Comparison of ENCODE assay signal across 2 cellular contexts in the genomic region with DNA sequence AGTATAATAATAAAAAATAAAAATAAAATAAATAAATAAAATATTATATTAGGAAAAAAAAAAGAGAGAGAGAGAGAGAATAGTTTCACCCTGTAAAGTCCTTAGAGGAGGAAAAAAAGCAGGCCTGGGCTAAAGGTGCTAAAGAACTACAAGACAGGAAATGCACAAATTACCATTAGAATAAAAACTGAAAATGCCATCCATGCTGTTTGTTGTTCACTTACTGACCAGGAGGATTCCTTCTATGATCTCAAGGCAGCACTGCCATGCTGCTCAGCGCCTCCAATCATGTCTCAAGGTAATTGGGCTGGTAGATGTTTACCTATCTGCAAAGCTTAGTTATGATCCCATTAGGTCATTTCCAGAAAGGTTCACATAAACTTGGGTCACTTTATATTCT.
TF ChIP-seq lines count a peak whose summit lies in the region.

No MANE protein-coding gene starts in this region.

TF ChIP-seq in GM23338, 12 proteins besides CTCF, POLR2A, EP300 and RAD21 (continued from another document):
- TF ChIP-seq, protein P1, sequence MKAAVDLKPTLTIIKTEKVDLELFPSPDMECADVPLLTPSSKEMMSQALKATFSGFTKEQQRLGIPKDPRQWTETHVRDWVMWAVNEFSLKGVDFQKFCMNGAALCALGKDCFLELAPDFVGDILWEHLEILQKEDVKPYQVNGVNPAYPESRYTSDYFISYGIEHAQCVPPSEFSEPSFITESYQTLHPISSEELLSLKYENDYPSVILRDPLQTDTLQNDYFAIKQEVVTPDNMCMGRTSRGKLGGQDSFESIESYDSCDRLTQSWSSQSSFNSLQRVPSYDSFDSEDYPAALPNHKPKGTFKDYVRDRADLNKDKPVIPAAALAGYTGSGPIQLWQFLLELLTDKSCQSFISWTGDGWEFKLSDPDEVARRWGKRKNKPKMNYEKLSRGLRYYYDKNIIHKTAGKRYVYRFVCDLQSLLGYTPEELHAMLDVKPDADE (IDR thresholded peaks at IDR 0.05): no peak
- TF ChIP-seq EZH2 (IDR thresholded peaks at IDR 0.05; ENCODE audit: low read depth, unreplicated experiment) (no peak), EZH2phosphoT487 (IDR thresholded peaks at IDR 0.05; ENCODE audit: unreplicated experiment) (no peak), STAT1 (IDR thresholded peaks at IDR 0.05; ENCODE audit: unreplicated experiment) (no peak), ZNF462 (CRISPR knock-in tag; IDR thresholded peaks at IDR 0.05) (no peak), REST (IDR thresholded peaks at IDR 0.05; ENCODE audit: unreplicated experiment) (no peak), CREB1 (CRISPR knock-in tag; IDR thresholded peaks at IDR 0.05; ENCODE audit: low read depth) (no peak)

TF ChIP-seq in WTC11, 78 proteins besides CTCF, POLR2A, EP300 and RAD21 (continued from another document):
- TF ChIP-seq, protein P2, sequence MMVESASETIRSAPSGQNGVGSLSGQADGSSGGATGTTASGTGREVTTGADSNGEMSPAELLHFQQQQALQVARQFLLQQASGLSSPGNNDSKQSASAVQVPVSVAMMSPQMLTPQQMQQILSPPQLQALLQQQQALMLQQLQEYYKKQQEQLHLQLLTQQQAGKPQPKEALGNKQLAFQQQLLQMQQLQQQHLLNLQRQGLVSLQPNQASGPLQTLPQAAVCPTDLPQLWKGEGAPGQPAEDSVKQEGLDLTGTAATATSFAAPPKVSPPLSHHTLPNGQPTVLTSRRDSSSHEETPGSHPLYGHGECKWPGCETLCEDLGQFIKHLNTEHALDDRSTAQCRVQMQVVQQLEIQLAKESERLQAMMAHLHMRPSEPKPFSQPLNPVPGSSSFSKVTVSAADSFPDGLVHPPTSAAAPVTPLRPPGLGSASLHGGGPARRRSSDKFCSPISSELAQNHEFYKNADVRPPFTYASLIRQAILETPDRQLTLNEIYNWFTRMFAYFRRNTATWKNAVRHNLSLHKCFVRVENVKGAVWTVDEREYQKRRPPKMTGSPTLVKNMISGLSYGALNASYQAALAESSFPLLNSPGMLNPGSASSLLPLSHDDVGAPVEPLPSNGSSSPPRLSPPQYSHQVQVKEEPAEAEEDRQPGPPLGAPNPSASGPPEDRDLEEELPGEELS (CRISPR knock-in tag; IDR thresholded peaks at IDR 0.05): no peak
TF ChIP-seq in WTC11: peak in this region for 1.
